Comparison of ENCODE assay signal across 1 cellular context in the genomic region with DNA sequence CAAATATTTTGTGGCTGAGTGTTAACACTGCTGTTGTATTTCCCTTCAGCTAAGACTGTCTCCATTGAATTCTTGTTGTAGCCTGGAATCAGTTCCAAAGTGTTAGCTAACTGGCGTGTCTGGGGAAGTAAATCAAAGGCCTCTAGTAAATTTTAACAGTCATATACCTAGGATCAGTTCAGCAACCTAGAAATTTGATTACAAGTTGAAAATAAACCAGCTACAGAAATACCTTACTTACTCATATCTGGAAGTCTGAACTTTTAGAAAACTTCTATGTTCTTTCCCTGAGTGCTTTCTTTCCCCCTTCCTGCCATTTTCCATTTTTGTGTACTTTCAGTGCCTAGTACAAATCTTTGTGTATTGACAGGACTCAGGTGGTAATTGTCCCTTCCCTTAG.
TF ChIP-seq lines count a peak whose summit lies in the region.

No MANE protein-coding gene starts in this region.

TF ChIP-seq in GM12878, 131 proteins besides CTCF, POLR2A, EP300 and RAD21 (continued from another document):
- TF ChIP-seq JUNB (IDR thresholded peaks at IDR 0.05): 0 out of 2 replicates have a peak, but pooled peaks have one; percentile 13
- no peak for TF ChIP-seq BMI1 (IDR thresholded peaks at IDR 0.05; ENCODE audit: borderline replicate concordance)
- TF ChIP-seq FOXM1 (IDR thresholded peaks at IDR 0.05; ENCODE audit: low read depth, low read length): no peak; the same call in 1 of the 2 replicates
- TF ChIP-seq NFXL1 (IDR thresholded peaks at IDR 0.05; ENCODE audit: borderline replicate concordance): no peak
- no peak for TF ChIP-seq NR2C1 (IDR thresholded peaks at IDR 0.05)
- TF ChIP-seq POU2F2 (IDR thresholded peaks at IDR 0.05; ENCODE audit: borderline replicate concordance, low read depth, low read length): no peak
- TF ChIP-seq, protein P1, sequence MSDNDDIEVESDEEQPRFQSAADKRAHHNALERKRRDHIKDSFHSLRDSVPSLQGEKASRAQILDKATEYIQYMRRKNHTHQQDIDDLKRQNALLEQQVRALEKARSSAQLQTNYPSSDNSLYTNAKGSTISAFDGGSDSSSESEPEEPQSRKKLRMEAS (IDR thresholded peaks at IDR 0.05; ENCODE audit: low read depth, low read length): no peak
- TF ChIP-seq SMAD5 (IDR thresholded peaks at IDR 0.05; ENCODE audit: low read depth): no peak
- TF ChIP-seq NFIC (IDR thresholded peaks at IDR 0.05; ENCODE audit: low read depth, low read length): peak; percentile 66; the same call in 1 of the 2 replicates
- TF ChIP-seq ETV6 (conservative IDR thresholded peaks at IDR 0.05 in 1 of 2, IDR thresholded peaks at IDR 0.05 in 1 of 2; ENCODE audit: borderline replicate concordance in 1 of 2, low read depth in 1 of 2): no peak
- TF ChIP-seq CHD1 (IDR thresholded peaks at IDR 0.05; ENCODE audit: low read depth, low read length): no peak
- TF ChIP-seq FOXK2 (IDR thresholded peaks at IDR 0.05): no peak
- no peak for TF ChIP-seq YBX1 (IDR thresholded peaks at IDR 0.05)
- peak; percentile 11; the same call in 1 of the 2 replicates for TF ChIP-seq BCL11A (IDR thresholded peaks at IDR 0.05; ENCODE audit: low read depth, low read length)
- no peak for TF ChIP-seq TAF1 (IDR thresholded peaks at IDR 0.05; ENCODE audit: borderline replicate concordance, low read depth, low read length)
